8 cellular contexts compared by ENCODE assay signal in the genomic region with DNA sequence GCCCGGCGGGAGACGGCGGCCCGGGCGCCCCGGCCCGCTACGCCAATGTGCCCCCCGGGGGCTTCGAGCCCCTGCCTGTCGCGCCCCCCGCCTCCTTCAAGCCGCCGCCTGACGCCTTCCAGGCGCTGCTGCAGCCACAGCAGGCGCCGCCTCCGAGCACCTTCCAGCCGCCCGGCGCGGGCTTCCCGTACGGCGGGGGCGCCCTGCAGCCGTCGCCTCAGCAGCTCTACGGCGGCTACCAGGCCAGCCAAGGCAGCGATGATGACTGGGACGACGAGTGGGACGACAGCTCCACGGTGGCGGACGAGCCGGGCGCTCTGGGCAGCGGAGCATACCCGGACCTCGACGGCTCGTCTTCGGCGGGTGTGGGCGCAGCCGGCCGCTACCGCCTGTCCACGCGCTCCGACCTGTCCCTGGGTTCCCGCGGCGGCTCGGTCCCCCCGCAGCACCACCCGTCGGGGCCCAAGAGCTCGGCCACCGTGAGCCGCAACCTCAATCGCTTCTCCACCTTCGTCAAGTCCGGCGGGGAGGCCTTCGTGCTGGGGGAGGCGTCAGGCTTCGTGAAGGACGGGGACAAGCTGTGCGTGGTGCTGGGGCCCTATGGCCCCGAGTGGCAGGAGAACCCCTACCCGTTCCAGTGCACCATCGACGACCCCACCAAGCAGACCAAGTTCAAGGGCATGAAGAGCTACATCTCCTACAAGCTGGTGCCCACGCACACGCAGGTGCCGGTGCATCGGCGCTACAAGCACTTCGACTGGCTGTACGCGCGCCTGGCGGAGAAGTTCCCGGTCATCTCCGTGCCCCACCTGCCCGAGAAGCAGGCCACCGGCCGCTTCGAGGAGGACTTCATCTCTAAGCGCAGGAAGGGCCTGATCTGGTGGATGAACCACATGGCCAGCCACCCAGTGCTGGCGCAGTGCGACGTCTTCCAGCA. TPM values are rescaled to one million over a fixed set of nuclear protein-coding genes. Genes with fewer than 3 reads are reported as not detected.
DNase-seq lines count a peak whose midpoint lies in the region; ATAC-seq and TF ChIP-seq lines count a peak whose summit lies in the region.

No MANE protein-coding gene starts in this region.

- DNase-seq in DND-41 = peak; percentile 63
- peak; percentile 35 for DNase-seq in M059J (ENCODE audit: low read depth)
- peak; percentile 58 to 63 for DNase-seq in activated CD4-positive, alpha-beta T cell treated with anti-CD3 and anti-CD28 coated beads, Interleukin-2, amount 50 U/mL, for 48 hours
- peak; percentile 27 for DNase-seq in effector CD8-positive, alpha-beta T cell (lab: John Stamatoyannopoulos, UW)
- DNase-seq in stimulated activated CD8-positive, alpha-beta memory T cell treated with anti-CD3 and anti-CD28 coated beads, Interleukin-4, amount 100 ng/mL, for 4 hours (ENCODE audit: low read depth in 2 of 2, low spot score in 1 of 2) = peak; percentile 15 to 40
- no peak for DNase-seq in NCI-H2029 treated with DMSO at 0.1 percent for 48 hours (lab: John Stamatoyannopoulos, UW)

- H3K27ac ChIP-seq in DND-41 (ENCODE audit: low read length) = peak overlapping the region; percentile 75
- H3K27ac ChIP-seq in mesodermal cell (ENCODE audit: low read depth, low read length, severe bottlenecking) = peak overlapping the region; percentile 72

- WGBS in mesodermal cell (ENCODE audit: insufficient coverage in 2 of 2), 2 experiments = 42 to 44% methylated on average over 69 to 88 of the region's 99 CpGs

- peaks cover 15% of the 10 kb centered on the region; the same call in 1 of the 2 replicates for H4K20me1 ChIP-seq in DND-41 (ENCODE audit: insufficient read depth, low read length)

- H2AFZ ChIP-seq in DND-41 (ENCODE audit: low read depth, low read length) = peak overlapping the region; percentile 86

- ATAC-seq in DND-41 (ENCODE audit: insufficient read depth, low read depth) = peak; percentile 76
- ATAC-seq in GM21786 (IDR thresholded peaks at IDR 0.05; ENCODE audit: unreplicated experiment) = peak; percentile 19

- peak overlapping the region; percentile 56 to 88; a peak in 3 of 4 replicates for H3K4me3 ChIP-seq in DND-41 (ENCODE audit: low read depth in 1 of 2, low read length in 2 of 2)
- H3K4me3 ChIP-seq in mesodermal cell (ENCODE audit: extremely low read depth, insufficient read depth, low read length, poor library complexity, severe bottlenecking) = peak overlapping the region; percentile 75

- peak; percentile 23 for TF ChIP-seq CTCF in DND-41 (IDR thresholded peaks at IDR 0.05; ENCODE audit: borderline replicate concordance, extremely low read depth, low read length, poor library complexity, severe bottlenecking)

- H3K9ac ChIP-seq in DND-41 (ENCODE audit: low read depth, low read length) = peak overlapping the region; percentile 88

- H3K36me3 ChIP-seq in DND-41 (ENCODE audit: insufficient read depth, low read length) (peaks cover 10% of the 10 kb centered on the region; the same call in 1 of the 2 replicates), mesodermal cell (ENCODE audit: control insufficient read depth, insufficient read depth, low read length) (peaks cover 20% of the 10 kb centered on the region)

- peak overlapping the region; percentile 93 for H3K4me2 ChIP-seq in DND-41 (ENCODE audit: insufficient read depth, low read length)

- H3K9me3 ChIP-seq in DND-41 (ENCODE audit: insufficient read depth, low read length, severe bottlenecking) = no peaks in the 10 kb centered on the region
- no peaks in the 10 kb centered on the region for H3K9me3 ChIP-seq in mesodermal cell (ENCODE audit: control insufficient read depth, low read length)

- no peaks in the 10 kb centered on the region for H3K27me3 ChIP-seq in DND-41 (ENCODE audit: insufficient read depth, low read length, poor library complexity)

- H3K4me1 ChIP-seq in DND-41 (ENCODE audit: insufficient read depth, low read length) = peaks cover 48% of the 10 kb centered on the region
- peaks cover 11% of the 10 kb centered on the region for H3K4me1 ChIP-seq in mesodermal cell (ENCODE audit: control insufficient read depth, insufficient read depth, low read length, poor library complexity, severe bottlenecking)

- H3K79me2 ChIP-seq in DND-41 (ENCODE audit: insufficient read depth, low read length) = peaks cover 30% of the 10 kb centered on the region

RNA-seq across cellular contexts. Expression of a gene that starts 0.9 kb away (rescaled TPM):
- 12.6 and 23.9 TPM in 2 replicates for total RNA-seq in M059J (2014; rRNA removed; shearing (Covaris generic))
- 17.7 TPM for polyA plus RNA-seq in mesodermal cell (2013, experiment 1 of 2)
- 16.9 TPM for polyA plus RNA-seq in mesodermal cell (2013, experiment 2 of 2)
